Comparison of ENCODE assay signal across 1 cellular context in the genomic region with DNA sequence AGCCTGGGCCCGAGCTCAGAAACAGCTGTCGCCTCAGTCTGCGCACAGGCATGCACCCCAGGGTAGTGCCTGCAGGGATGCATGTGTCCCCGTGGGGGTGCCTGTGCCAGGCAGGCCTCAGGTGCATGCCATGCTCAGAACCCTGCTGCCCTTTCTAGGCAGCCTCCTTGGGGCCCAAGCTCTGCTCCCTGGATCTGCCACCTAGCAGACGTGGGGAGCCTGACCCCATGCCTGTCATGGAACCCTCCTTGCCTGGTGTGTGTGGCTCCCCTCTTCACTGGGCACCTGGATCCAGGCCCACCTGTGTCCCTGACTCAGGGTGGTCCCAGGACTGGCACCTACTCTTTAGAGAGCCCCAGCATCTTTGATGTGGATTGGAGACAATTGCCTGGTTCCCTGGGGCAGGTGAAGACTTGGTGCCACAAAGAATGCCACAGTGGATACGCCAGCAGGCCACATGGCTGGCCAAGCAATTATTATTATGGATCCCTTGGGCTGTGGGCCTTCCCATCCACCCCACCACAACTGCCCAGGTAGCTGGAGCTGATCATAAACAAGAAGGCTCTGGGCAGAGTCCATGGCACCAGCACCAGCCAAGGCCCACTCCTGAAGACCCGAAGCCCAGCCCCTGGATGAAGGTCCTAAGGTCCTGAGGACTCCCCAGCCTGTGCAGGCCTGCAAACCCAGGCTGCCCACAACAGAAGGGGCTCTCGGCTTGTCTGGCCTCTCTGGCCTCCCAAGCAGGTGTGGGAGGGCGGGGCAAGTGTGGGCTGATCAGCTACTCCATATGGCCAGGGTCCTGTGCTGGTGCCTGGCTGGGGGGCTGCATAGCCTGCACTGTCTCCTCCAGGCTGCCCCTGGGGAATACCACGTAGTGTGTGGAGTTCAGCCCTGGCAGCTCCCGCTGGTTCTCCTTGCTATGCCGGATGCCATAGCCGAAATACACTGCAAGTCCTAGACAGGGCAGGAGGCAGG.
TF ChIP-seq lines count a peak whose summit lies in the region.

No MANE protein-coding gene starts in this region.

TF ChIP-seq in IMR-90, 13 proteins besides CTCF, POLR2A, EP300 and RAD21:
- TF ChIP-seq MXI1 (IDR thresholded peaks at IDR 0.05; ENCODE audit: borderline replicate concordance, low read depth, low read length) (no peak), FOS (IDR thresholded peaks at IDR 0.05; ENCODE audit: low read depth, low read length) (no peak), BHLHE40 (IDR thresholded peaks at IDR 0.05; ENCODE audit: low read depth, low read length) (no peak), RCOR1 (IDR thresholded peaks at IDR 0.05; ENCODE audit: insufficient replicate concordance, low read length) (no peak), RFX5 (IDR thresholded peaks at IDR 0.05; ENCODE audit: low read depth, low read length) (no peak), SMC3 (IDR thresholded peaks at IDR 0.05; ENCODE audit: low read depth, low read length) (no peak), CHD1 (IDR thresholded peaks at IDR 0.05; ENCODE audit: low read depth, low read length) (no peak), CEBPB (IDR thresholded peaks at IDR 0.05; ENCODE audit: low read depth, low read length) (no peak), NFE2L2 (IDR thresholded peaks at IDR 0.05; ENCODE audit: low read depth, low read length) (no peak), MAZ (IDR thresholded peaks at IDR 0.05; ENCODE audit: borderline replicate concordance, low read depth, low read length) (no peak), MAFK (IDR thresholded peaks at IDR 0.05; ENCODE audit: low read depth, low read length) (no peak)
- TF ChIP-seq, protein P1, sequence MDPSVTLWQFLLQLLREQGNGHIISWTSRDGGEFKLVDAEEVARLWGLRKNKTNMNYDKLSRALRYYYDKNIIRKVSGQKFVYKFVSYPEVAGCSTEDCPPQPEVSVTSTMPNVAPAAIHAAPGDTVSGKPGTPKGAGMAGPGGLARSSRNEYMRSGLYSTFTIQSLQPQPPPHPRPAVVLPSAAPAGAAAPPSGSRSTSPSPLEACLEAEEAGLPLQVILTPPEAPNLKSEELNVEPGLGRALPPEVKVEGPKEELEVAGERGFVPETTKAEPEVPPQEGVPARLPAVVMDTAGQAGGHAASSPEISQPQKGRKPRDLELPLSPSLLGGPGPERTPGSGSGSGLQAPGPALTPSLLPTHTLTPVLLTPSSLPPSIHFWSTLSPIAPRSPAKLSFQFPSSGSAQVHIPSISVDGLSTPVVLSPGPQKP (IDR thresholded peaks at IDR 0.05; ENCODE audit: borderline replicate concordance, low read depth, low read length): no peak
- TF ChIP-seq, protein P2, sequence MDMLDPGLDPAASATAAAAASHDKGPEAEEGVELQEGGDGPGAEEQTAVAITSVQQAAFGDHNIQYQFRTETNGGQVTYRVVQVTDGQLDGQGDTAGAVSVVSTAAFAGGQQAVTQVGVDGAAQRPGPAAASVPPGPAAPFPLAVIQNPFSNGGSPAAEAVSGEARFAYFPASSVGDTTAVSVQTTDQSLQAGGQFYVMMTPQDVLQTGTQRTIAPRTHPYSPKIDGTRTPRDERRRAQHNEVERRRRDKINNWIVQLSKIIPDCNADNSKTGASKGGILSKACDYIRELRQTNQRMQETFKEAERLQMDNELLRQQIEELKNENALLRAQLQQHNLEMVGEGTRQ (IDR thresholded peaks at IDR 0.05; ENCODE audit: low read depth, low read length): no peak
TF ChIP-seq in IMR-90: peak in this region for 0.
